13 cellular contexts compared by ENCODE assay signal in the genomic region with DNA sequence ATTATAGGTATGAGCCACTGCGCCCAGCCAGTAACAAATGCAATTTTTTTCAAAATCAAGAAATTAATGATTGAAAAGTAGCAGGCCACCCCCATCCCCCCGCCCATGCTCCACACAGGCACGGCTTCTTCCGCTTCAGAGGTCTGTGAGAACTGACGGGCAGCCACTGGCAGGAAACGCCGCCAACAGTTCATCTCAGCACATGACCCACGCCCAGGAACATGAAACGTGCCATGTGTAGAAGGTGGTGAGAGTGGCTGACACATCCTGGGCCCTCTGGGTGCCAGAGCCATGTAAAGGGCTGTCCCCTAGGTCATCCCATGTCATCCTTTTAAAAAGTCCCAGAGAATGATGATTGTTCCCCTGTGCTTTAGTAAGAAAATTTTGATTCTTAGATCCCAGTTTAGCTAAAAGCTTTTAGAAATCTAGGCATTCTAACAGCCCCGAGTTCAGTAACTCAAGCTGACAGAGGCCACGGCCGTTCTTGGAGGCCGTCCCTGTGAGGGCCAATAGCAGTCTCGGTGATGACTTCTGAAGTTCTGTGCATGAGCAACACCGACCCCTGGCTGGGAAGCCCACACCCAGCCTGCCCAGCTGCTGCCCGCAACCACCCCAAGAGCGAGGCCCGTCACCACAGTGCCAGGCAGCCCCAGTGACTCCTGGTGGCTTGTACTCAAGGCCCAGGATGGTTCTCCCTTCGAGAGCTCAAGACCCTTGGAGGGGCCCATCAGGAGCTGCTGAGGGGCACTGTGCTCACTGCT. TPM values are rescaled to one million over a fixed set of nuclear protein-coding genes. Genes with fewer than 3 reads are reported as not detected.
DNase-seq lines count a peak whose midpoint lies in the region; ATAC-seq and TF ChIP-seq lines count a peak whose summit lies in the region.
"Had no signal": no experiment of that assay in that cellular context is flagged by ENCODE, and none has a peak within 500 bp of the region (broad histone marks: within the 10 kb centered on the region; RNA-seq: fewer than 3 reads in every experiment).

No MANE protein-coding gene starts in this region.

- H3K36me3 Mint-ChIP-seq in activated CD8-positive, alpha-beta memory T cell treated with anti-CD3 and anti-CD28 coated beads, Interleukin-2, amount 10 ng/mL, durations not matched to agents 7 days and 5 days: peaks cover 12% of the 10 kb centered on the region

- H3K27ac ChIP-seq in foreskin keratinocyte: no peak overlapping the region
- H3K27ac ChIP-seq: brain microvascular endothelial cell, left lung, SJSA1 had no signal

- no peaks in the 10 kb centered on the region for H3K4me1 ChIP-seq in foreskin keratinocyte
- H3K4me1 ChIP-seq: left lung, SJSA1 had no signal

- DNase-seq in Kasumi-1 (lab: John Stamatoyannopoulos, UW) (peak; percentile 58 to 59), germinal center (ENCODE audit: low spot score) (peak; percentile 38), lower leg skin (ENCODE audit: low spot score in 2 of 2) (no peak), foreskin keratinocyte (no peak), posterior vena cava (ENCODE audit: low spot score) (no peak), epidermal melanocyte (ENCODE audit: insufficient read length, low spot score) (no peak)
- peak; percentile 83 for DNase-seq in activated CD8-positive, alpha-beta memory T cell treated with anti-CD3 and anti-CD28 coated beads, Interleukin-2, amount 10 ng/mL, durations not matched to agents 7 days and 5 days
- peak; percentile 30 to 37 for DNase-seq in stimulated activated CD8-positive, alpha-beta memory T cell treated with anti-CD3 and anti-CD28 coated beads, Interleukin-2, amount 100 ng/mL, for 48 hours (ENCODE audit: low read depth in 2 of 2)
- DNase-seq: brain microvascular endothelial cell, HFFc6, NCI-H2171 had no signal

- no peaks in the 10 kb centered on the region for H3K9me3 Mint-ChIP-seq in activated CD8-positive, alpha-beta memory T cell treated with anti-CD3 and anti-CD28 coated beads, Interleukin-2, amount 10 ng/mL, durations not matched to agents 7 days and 5 days (ENCODE audit: low read depth)
- H3K9me3 Mint-ChIP-seq: HFFc6 had no signal

- no peak for TF ChIP-seq CTCF in lower leg skin (IDR thresholded peaks at IDR 0.05)
- no peak for TF ChIP-seq CTCF in foreskin keratinocyte (conservative IDR thresholded peaks at IDR 0.05)

- no peaks in the 10 kb centered on the region for H3K27me3 Mint-ChIP-seq in activated CD8-positive, alpha-beta memory T cell treated with anti-CD3 and anti-CD28 coated beads, Interleukin-2, amount 10 ng/mL, durations not matched to agents 7 days and 5 days

- peak; percentile 91 for ATAC-seq in activated CD8-positive, alpha-beta memory T cell treated with anti-CD3 and anti-CD28 coated beads, Interleukin-2, amount 10 ng/mL, durations not matched to agents 7 days and 5 days
- ATAC-seq in foreskin keratinocyte: no peak
- ATAC-seq: left lung had no signal

- H3K27me3 ChIP-seq in foreskin keratinocyte: no peaks in the 10 kb centered on the region
- H3K27me3 ChIP-seq: brain microvascular endothelial cell, left lung, SJSA1 had no signal

- CTCF ChIA-PET in activated CD8-positive, alpha-beta memory T cell treated with anti-CD3 and anti-CD28 coated beads, Interleukin-2, amount 10 ng/mL, durations not matched to agents 7 days and 5 days (lab: Charles Lee): interaction anchor here (0.7 to 1.4 kb wide), 3 partner anchors 10 to 52 kb away, joined by 3 to 4 read pairs (median 3); partner anchors contain the start of gene KLHDC4

- intact Hi-C loops in lower leg skin (cut with DNase I; ENCODE audit: low total_unique reads): no loop called here
- intact Hi-C loops in posterior vena cava (cut with DNase I): no loop called here

- H3K4me3 Mint-ChIP-seq in activated CD8-positive, alpha-beta memory T cell treated with anti-CD3 and anti-CD28 coated beads, Interleukin-2, amount 10 ng/mL, durations not matched to agents 7 days and 5 days: no peak overlapping the region
- H3K4me3 Mint-ChIP-seq: HFFc6 had no signal

- WGBS in lower leg skin, 2 donors: 89 to 92% methylated on average over 17 to 19 of the region's 19 CpGs

- H3K4me1 Mint-ChIP-seq in activated CD8-positive, alpha-beta memory T cell treated with anti-CD3 and anti-CD28 coated beads, Interleukin-2, amount 10 ng/mL, durations not matched to agents 7 days and 5 days: peaks cover 20% of the 10 kb centered on the region

- TF ChIP-seq POLR2A in lower leg skin (IDR thresholded peaks at IDR 0.05): no peak

- peak overlapping the region; percentile 85 for H3K27ac Mint-ChIP-seq in activated CD8-positive, alpha-beta memory T cell treated with anti-CD3 and anti-CD28 coated beads, Interleukin-2, amount 10 ng/mL, durations not matched to agents 7 days and 5 days
- H3K27ac Mint-ChIP-seq: HFFc6 had no signal

- H3K4me3 ChIP-seq in lower leg skin (ENCODE audit: low read depth, poor library complexity, severe bottlenecking): no peak overlapping the region
- H3K4me3 ChIP-seq: left lung, SJSA1 had no signal

RNA-seq across cellular contexts. Expression of gene KLHDC4, which starts 52.1 kb away (rescaled TPM):
- 100 to 1,000 TPM in 1 of 2 experiments, 10 to 100 TPM in 1; 86.0 to 114 TPM for total RNA-seq in activated CD8-positive, alpha-beta memory T cell treated with anti-CD3 and anti-CD28 coated beads, Interleukin-2, amount 10 ng/mL, durations not matched to agents 7 days and 5 days
- total RNA-seq in lower leg skin (10 to 100 TPM; 25.8 to 70.0 (median 38.1) TPM), foreskin keratinocyte (17.2 and 21.9 TPM in 2 replicates), posterior vena cava (10 to 100 TPM; 19.8 to 21.9 TPM)
- 16.8 and 18.4 TPM in 2 replicates for polyA plus RNA-seq in foreskin keratinocyte

Comparison
In these comparisons a context has a peak if more than half of its experiments do, and no peak if none do; other contexts are left out.
1. DNase-seq: peak in Kasumi-1 (2 of 2), activated CD8-positive, alpha-beta memory T cell treated with anti-CD3 and anti-CD28 coated beads, Interleukin-2, amount 10 ng/mL, durations not matched to agents 7 days and 5 days (single experiment), germinal center (single experiment) and stimulated activated CD8-positive, alpha-beta memory T cell treated with anti-CD3 and anti-CD28 coated beads, Interleukin-2, amount 100 ng/mL, for 48 hours (2 of 2); none in lower leg skin (0 of 2), foreskin keratinocyte (0 of 2), posterior vena cava (single experiment) and epidermal melanocyte (single experiment).